7 cellular contexts compared by ENCODE assay signal in genomic region chr17:10156579-10157488, GRCh38. TPM values are rescaled to one million over a fixed set of nuclear protein-coding genes. Genes with fewer than 3 reads are reported as not detected.
DNase-seq lines count a peak whose midpoint lies in the region; ATAC-seq and TF ChIP-seq lines count a peak whose summit lies in the region.

No MANE protein-coding gene starts in this region.

- H3K9me3 ChIP-seq in ascending aorta (no peaks in the 10 kb centered on the region), neutrophil (no peaks in the 10 kb centered on the region), WERI-Rb-1 (ENCODE audit: severe bottlenecking) (no peaks in the 10 kb centered on the region)

- DNase-seq in ascending aorta (ENCODE audit: low spot score in 2 of 2) (peak; percentile 52 to 77), NCI-H226 (no peak), WERI-Rb-1 (no peak)

- H3K4me3 ChIP-seq in ascending aorta (no peak overlapping the region), neutrophil (ENCODE audit: low read depth in 1 of 2, low read length in 1 of 2) (peak overlapping the region in 1 of 2 experiments; percentile 39), WERI-Rb-1 (ENCODE audit: low read depth, low read length) (no peak overlapping the region)

- H3K4me1 ChIP-seq in ascending aorta (no peaks in the 10 kb centered on the region), neutrophil (ENCODE audit: control insufficient read depth in 1 of 2, insufficient read depth in 1 of 2, low read depth in 1 of 2, low read length in 1 of 2) (peaks cover 36 to 46% of the 10 kb centered on the region in 2 experiments)

- no peak for TF ChIP-seq CTCF in ascending aorta (IDR thresholded peaks at IDR 0.05)
- TF ChIP-seq CTCF in neutrophil (IDR thresholded peaks at IDR 0.05): peak; percentile 19
- no peak for TF ChIP-seq CTCF in WERI-Rb-1 (IDR thresholded peaks at IDR 0.05; ENCODE audit: low read depth, low read length)

- H3K27me3 ChIP-seq in ascending aorta: no peaks in the 10 kb centered on the region
- H3K27me3 ChIP-seq in neutrophil: no peaks in the 10 kb centered on the region
- no peaks in the 10 kb centered on the region for H3K27me3 ChIP-seq in WERI-Rb-1 (ENCODE audit: insufficient read depth, low read depth, severe bottlenecking)

- H3K27ac ChIP-seq in ascending aorta (peak overlapping the region; percentile 32 to 45), neutrophil (peak overlapping the region; percentile 86), WERI-Rb-1 (no peak overlapping the region)

- peak; percentile 84 for ATAC-seq in GM19372 (IDR thresholded peaks at IDR 0.05; ENCODE audit: low read depth, unreplicated experiment)
- peak; percentile 70 for ATAC-seq in HG03108 (IDR thresholded peaks at IDR 0.05; ENCODE audit: unreplicated experiment)
- ATAC-seq in esophagus mucosa: no peak

- intact Hi-C loops in ascending aorta (cut with DNase I): no loop called here

- H3K36me3 ChIP-seq in ascending aorta (no peaks in the 10 kb centered on the region), neutrophil (no peaks in the 10 kb centered on the region), WERI-Rb-1 (no peaks in the 10 kb centered on the region)

RNA-seq across cellular contexts. Expression of gene GAS7, which starts 41.6 kb away (rescaled TPM):
- total RNA-seq in ascending aorta: 78.0 TPM
- total RNA-seq in esophagus mucosa: 17.3 TPM

Comparison
In these comparisons a context has a peak if more than half of its experiments do, and no peak if none do; other contexts are left out.
1. DNase-seq: peak in ascending aorta (2 of 2); none in NCI-H226 (single experiment) and WERI-Rb-1 (single experiment).